In genomic region chr4:75412746-75413145, GRCh38 we compare ENCODE assay signal across 28 cellular contexts.
"Had no signal": no experiment of that assay in that cellular context is flagged by ENCODE, and none has a peak within 500 bp of the region (broad histone marks: within the 10 kb centered on the region; RNA-seq: fewer than 3 reads in every experiment).

No MANE protein-coding gene starts in this region.

- H3K36me3 ChIP-seq: adrenal gland, esophagus squamous epithelium, gastroesophageal sphincter had no signal

- ATAC-seq: activated CD4-positive, alpha-beta T cell treated with anti-CD3 and anti-CD28 coated beads for 36 hours; activated CD8-positive, alpha-beta memory T cell treated with anti-CD3 and anti-CD28 coated beads, Interleukin-2, amount 10 ng/mL, durations not matched to agents 7 days and 5 days; activated CD8-positive, alpha-beta T cell treated with anti-CD3 and anti-CD28 coated beads, Interleukin-2, amount 10 ng/mL, durations not matched to agents 7 days and 5 days; activated naive CD8-positive, alpha-beta T cell treated with anti-CD3 and anti-CD28 coated beads, Interleukin-2, amount 50 U/mL, for 24 hours; body of pancreas; gastroesophageal sphincter had no signal

- H3K9me3 ChIP-seq: adrenal gland, body of pancreas, esophagus squamous epithelium had no signal

- H3K27ac ChIP-seq: adrenal gland, body of pancreas, epithelial cell of prostate, esophagus squamous epithelium, gastroesophageal sphincter had no signal

- H3K4me3 ChIP-seq: adrenal gland, body of pancreas, esophagus squamous epithelium, gastroesophageal sphincter had no signal

- H3K4me1 ChIP-seq: adrenal gland, body of pancreas, esophagus squamous epithelium, gastroesophageal sphincter had no signal

- H3K27me3 ChIP-seq: adrenal gland, body of pancreas, esophagus squamous epithelium, gastroesophageal sphincter had no signal

- DNase-seq: activated CD4-positive, alpha-beta memory T cell treated with anti-CD3 and anti-CD28 coated beads for 36 hours; activated CD4-positive, alpha-beta T cell treated with anti-CD3 and anti-CD28 coated beads for 36 hours; activated CD4-positive, alpha-beta T cell treated with anti-CD3 and anti-CD28 coated beads, Interleukin-2, amount 10 ng/mL, durations not matched to agents 24 days and 14 days; activated CD4-positive, CD25-positive, alpha-beta regulatory T cell; activated CD4-positive, CD25-positive, alpha-beta regulatory T cell treated with anti-CD3 and anti-CD28 coated beads, Interleukin-2, amount 50 U/mL, for 72 hours; activated CD8-positive, alpha-beta memory T cell treated with anti-CD3 and anti-CD28 coated beads, Interleukin-2, amount 10 ng/mL, durations not matched to agents 7 days and 5 days; activated CD8-positive, alpha-beta memory T cell treated with anti-CD3 and anti-CD28 coated beads, Interleukin-2, amount 50 U/mL, for 4 hours; activated CD8-positive, alpha-beta T cell treated with anti-CD3 and anti-CD28 coated beads, Interleukin-2, amount 10 ng/mL, durations not matched to agents 7 days and 5 days; activated effector memory CD4-positive, alpha-beta T cell treated with anti-CD3 and anti-CD28 coated beads, Interleukin-2, amount 50 U/mL, for 16 hours; activated naive CD4-positive, alpha-beta T cell treated with anti-CD3 and anti-CD28 coated beads for 36 hours; activated naive CD8-positive, alpha-beta T cell treated with anti-CD3 and anti-CD28 coated beads for 36 hours; activated naive CD8-positive, alpha-beta T cell treated with anti-CD3 and anti-CD28 coated beads, Interleukin-2, amount 50 U/mL, for 24 hours; activated T-cell treated with anti-CD3 and anti-CD28 coated beads, Interleukin-2, amount 50 U/mL, for 1 hour; activated T-cell treated with anti-CD3 and anti-CD28 coated beads, Interleukin-2, amount 50 U/mL, for 48 hours; adrenal gland; amygdala; aorta; body of pancreas; caudate nucleus; cortex of kidney; dermis blood vessel endothelial cell; effector CD4-positive, alpha-beta T cell; esophagus squamous epithelium; foreskin melanocyte; T-helper 1 cell; T-helper 2 cell had no signal
